In genomic region chr14:75453817-75454434, GRCh38 we compare ENCODE assay signal across 8 cellular contexts. TPM values are rescaled to one million over a fixed set of nuclear protein-coding genes. Genes with fewer than 3 reads are reported as not detected.
DNase-seq lines count a peak whose midpoint lies in the region; ATAC-seq lines count a peak whose summit lies in the region.

No MANE protein-coding gene starts in this region.

- H3K4me3 Mint-ChIP-seq in activated CD8-positive, alpha-beta memory T cell treated with anti-CD3 and anti-CD28 coated beads, Interleukin-2, amount 10 ng/mL, durations not matched to agents 7 days and 5 days, result no peak overlapping the region

- peaks cover 9% of the 10 kb centered on the region for H3K27me3 Mint-ChIP-seq in activated CD8-positive, alpha-beta memory T cell treated with anti-CD3 and anti-CD28 coated beads, Interleukin-2, amount 10 ng/mL, durations not matched to agents 7 days and 5 days

- CTCF ChIA-PET in activated CD8-positive, alpha-beta memory T cell treated with anti-CD3 and anti-CD28 coated beads, Interleukin-2, amount 10 ng/mL, durations not matched to agents 7 days and 5 days (lab: Charles Lee), result interaction anchor here (0.8 to 1.8 kb wide), 16 partner anchors 9 to 153 kb away, joined by 3 to 17 read pairs (median 4); no protein-coding TSS in a partner anchor

- ATAC-seq in activated CD8-positive, alpha-beta memory T cell treated with anti-CD3 and anti-CD28 coated beads, Interleukin-2, amount 10 ng/mL, durations not matched to agents 7 days and 5 days, result peak; percentile 66
- no peak for ATAC-seq in right cardiac atrium
- ATAC-seq in HG02840 (IDR thresholded peaks at IDR 0.05; ENCODE audit: low FRiP score, unreplicated experiment), result no peak

- H3K4me3 ChIP-seq in right cardiac atrium (ENCODE audit: low read length), result no peak overlapping the region
- peak overlapping the region in 1 of 2 donors; percentile 47 for H3K4me3 ChIP-seq in stomach smooth muscle (ENCODE audit: low read length in 2 of 2)

- WGBS in right cardiac atrium, result 77% methylated on average over 14 of the region's 14 CpGs

- H3K9me3 ChIP-seq in right cardiac atrium (ENCODE audit: control insufficient read depth, low read length), result no peaks in the 10 kb centered on the region
- H3K9me3 ChIP-seq in stomach smooth muscle (ENCODE audit: control insufficient read depth in 2 of 2, low read length in 2 of 2), result no peaks in the 10 kb centered on the region

- no peaks in the 10 kb centered on the region for H3K27me3 ChIP-seq in right cardiac atrium (ENCODE audit: control insufficient read depth, insufficient read depth)
- no peaks in the 10 kb centered on the region for H3K27me3 ChIP-seq in stomach smooth muscle (ENCODE audit: control insufficient read depth in 1 of 2, insufficient read depth in 2 of 2, low read length in 2 of 2)

- peak; percentile 49 for DNase-seq in activated CD8-positive, alpha-beta memory T cell treated with anti-CD3 and anti-CD28 coated beads, Interleukin-2, amount 10 ng/mL, durations not matched to agents 7 days and 5 days
- DNase-seq in activated CD8-positive, alpha-beta memory T cell treated with anti-CD3 and anti-CD28 coated beads, Interleukin-2, amount 50 U/mL, for 48 hours, result no peak
- peak; percentile 45 for DNase-seq in NAMALWA (ENCODE audit: low spot score)
- DNase-seq in right cardiac atrium, result no peak
- DNase-seq in T1000 (lab: John Stamatoyannopoulos, UW), result no peak
- DNase-seq in NCI-H748 treated with DMSO at 0.1 percent for 48 hours (lab: John Stamatoyannopoulos, UW), result no peak

- intact Hi-C loops in right cardiac atrium (cut with DNase I), result no loop called here

- peak overlapping the region; percentile 72 for H3K27ac Mint-ChIP-seq in activated CD8-positive, alpha-beta memory T cell treated with anti-CD3 and anti-CD28 coated beads, Interleukin-2, amount 10 ng/mL, durations not matched to agents 7 days and 5 days

- H3K9me3 Mint-ChIP-seq in activated CD8-positive, alpha-beta memory T cell treated with anti-CD3 and anti-CD28 coated beads, Interleukin-2, amount 10 ng/mL, durations not matched to agents 7 days and 5 days (ENCODE audit: low read depth), result no peaks in the 10 kb centered on the region

- peaks cover 53% of the 10 kb centered on the region for H3K4me1 ChIP-seq in right cardiac atrium (ENCODE audit: control insufficient read depth, insufficient read depth, low read length)
- peaks cover 92% of the 10 kb centered on the region for H3K4me1 ChIP-seq in stomach smooth muscle (ENCODE audit: control insufficient read depth, insufficient read depth, low read length)

- peak overlapping the region; percentile 68 for H3K27ac ChIP-seq in right cardiac atrium (ENCODE audit: low read length)
- H3K27ac ChIP-seq in stomach smooth muscle (ENCODE audit: low read length), result peak overlapping the region; percentile 82

- peaks cover 19% of the 10 kb centered on the region for H3K4me1 Mint-ChIP-seq in activated CD8-positive, alpha-beta memory T cell treated with anti-CD3 and anti-CD28 coated beads, Interleukin-2, amount 10 ng/mL, durations not matched to agents 7 days and 5 days

- peak overlapping the region; percentile 13 to 54 for H3K9ac ChIP-seq in stomach smooth muscle (ENCODE audit: low read length in 2 of 2)

- peaks cover 0 to 4% of the 10 kb centered on the region in 2 donors for H3K36me3 ChIP-seq in stomach smooth muscle (ENCODE audit: control insufficient read depth in 2 of 2, insufficient read depth in 2 of 2, low read length in 2 of 2)

- H3K36me3 Mint-ChIP-seq in activated CD8-positive, alpha-beta memory T cell treated with anti-CD3 and anti-CD28 coated beads, Interleukin-2, amount 10 ng/mL, durations not matched to agents 7 days and 5 days, result no peaks in the 10 kb centered on the region

RNA-seq across cellular contexts. Expression of gene JDP2, which starts 26.1 kb away (rescaled TPM):
- total RNA-seq in activated CD8-positive, alpha-beta memory T cell treated with anti-CD3 and anti-CD28 coated beads, Interleukin-2, amount 10 ng/mL, durations not matched to agents 7 days and 5 days, result 1 to 10 TPM in 1 of 2 experiments, under 1 TPM in 1; 0.75 to 1.1 TPM
- 10 to 100 TPM; 28.3 to 42.2 (median 39.4) TPM for total RNA-seq in right cardiac atrium
- polyA plus RNA-seq in right cardiac atrium, result 39.2 TPM

Comparison
In these comparisons a context has a peak if more than half of its experiments do, and no peak if none do; other contexts are left out.
1. DNase-seq: peak in activated CD8-positive, alpha-beta memory T cell treated with anti-CD3 and anti-CD28 coated beads, Interleukin-2, amount 10 ng/mL, durations not matched to agents 7 days and 5 days (single experiment) and NAMALWA (single experiment); none in activated CD8-positive, alpha-beta memory T cell treated with anti-CD3 and anti-CD28 coated beads, Interleukin-2, amount 50 U/mL, for 48 hours (single experiment), right cardiac atrium (0 of 3), T1000 (single experiment) and NCI-H748 treated with DMSO at 0.1 percent for 48 hours (single experiment).
2. RNA of gene JDP2, which starts 26.1 kb away (total RNA-seq): 28.3 to 42.2 TPM in right cardiac atrium; 0.75 to 1.1 TPM in activated CD8-positive, alpha-beta memory T cell treated with anti-CD3 and anti-CD28 coated beads, Interleukin-2, amount 10 ng/mL, durations not matched to agents 7 days and 5 days; every median in the first group is over 10 times any median in the second.